10 cellular contexts compared by ENCODE assay signal in the genomic region with DNA sequence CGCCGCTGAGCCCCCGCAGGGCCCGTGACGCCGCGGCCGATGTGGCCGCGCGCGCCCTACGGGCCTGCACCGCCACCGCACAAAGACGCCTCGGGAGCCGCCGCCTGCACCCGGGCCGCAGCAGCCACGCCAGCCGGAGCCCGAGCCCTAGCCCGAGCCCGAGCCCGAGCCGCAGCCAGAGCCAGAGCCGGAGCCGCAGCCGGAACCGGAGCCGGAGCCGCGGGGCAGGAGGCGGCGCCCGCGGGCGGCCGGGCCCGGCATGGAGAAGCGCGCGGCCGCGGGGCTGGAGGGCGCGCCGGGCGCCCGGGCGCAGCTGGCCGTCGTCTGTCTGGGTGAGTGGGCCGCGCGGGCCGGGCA. TPM values are rescaled to one million over a fixed set of nuclear protein-coding genes. Genes with fewer than 3 reads are reported as not detected.
A peak's percentile ranks its signal among the peaks of the same experiment; 100 is the strongest.
DNase-seq lines count a peak whose midpoint lies in the region; ATAC-seq and TF ChIP-seq lines count a peak whose summit lies in the region.
"Had no signal": no experiment of that assay in that cellular context is flagged by ENCODE, and none has a peak within 500 bp of the region (broad histone marks: within the 10 kb centered on the region; RNA-seq: fewer than 3 reads in every experiment).

No MANE protein-coding gene starts in this region.

- CTCF ChIA-PET in PC-9 (lab: Charles Lee) = no interaction called here

- no peaks in the 10 kb centered on the region for H3K9me2 ChIP-seq in PC-9 (ENCODE audit: insufficient read depth)

- H3K27me3 ChIP-seq in PC-9 (ENCODE audit: insufficient read depth, low read depth) = peaks cover 24% of the 10 kb centered on the region
- H3K27me3 ChIP-seq in gastroesophageal sphincter = no peaks in the 10 kb centered on the region
- H3K27me3 ChIP-seq in parathyroid adenoma (ENCODE audit: control insufficient read depth, insufficient read depth, low read length) = no peaks in the 10 kb centered on the region

- no peak overlapping the region for H3K4me3 Mint-ChIP-seq in stimulated activated memory B cell treated with anti-CD40 and anti-IgM and Interleukin-4, amounts not matched to agents 10 μg/mL and 1 μg/mL and 100 μg/mL, for 72 hours
- H3K4me3 Mint-ChIP-seq in stimulated activated effector memory CD8-positive, alpha-beta T cell treated with anti-CD3 and anti-CD28 coated beads, Interleukin-12 subunit alpha, Interleukin-12 subunit beta, amount 100 ng/mL, for 72 hours = no peak overlapping the region

- H3K36me3 Mint-ChIP-seq in stimulated activated memory B cell treated with anti-CD40 and anti-IgM and Interleukin-4, amounts not matched to agents 10 μg/mL and 1 μg/mL and 100 μg/mL, for 72 hours = no peaks in the 10 kb centered on the region
- H3K36me3 Mint-ChIP-seq in stimulated activated effector memory CD8-positive, alpha-beta T cell treated with anti-CD3 and anti-CD28 coated beads, Interleukin-12 subunit alpha, Interleukin-12 subunit beta, amount 100 ng/mL, for 72 hours = no peaks in the 10 kb centered on the region

- H3K4me1 ChIP-seq in PC-9 (replicated peaks; ENCODE audit: insufficient read depth) (no peaks in the 10 kb centered on the region), gastroesophageal sphincter (peaks cover 0 to 22% (median 9%) of the 10 kb centered on the region in 3 donors), parathyroid adenoma (peaks cover 9% of the 10 kb centered on the region)

- H2AFZ ChIP-seq in PC-9 = no peak overlapping the region
- peak overlapping the region; percentile 83 for H2AFZ ChIP-seq in parathyroid adenoma

- ATAC-seq in gastroesophageal sphincter (peak; percentile 35), HG03159 (IDR thresholded peaks at IDR 0.05; ENCODE audit: unreplicated experiment) (no peak), HG03432 (IDR thresholded peaks at IDR 0.05; ENCODE audit: unreplicated experiment) (no peak)
- ATAC-seq in stimulated activated memory B cell treated with anti-CD40 and anti-IgM and Interleukin-4, amounts not matched to agents 10 μg/mL and 1 μg/mL and 100 μg/mL, for 72 hours = no peak
- no peak for ATAC-seq in stimulated activated effector memory CD8-positive, alpha-beta T cell treated with anti-CD3 and anti-CD28 coated beads, Interleukin-12 subunit alpha, Interleukin-12 subunit beta, amount 100 ng/mL, for 72 hours

- no peak for TF ChIP-seq POLR2A in gastroesophageal sphincter (IDR thresholded peaks at IDR 0.05)

- no peak for TF ChIP-seq EP300 in gastroesophageal sphincter (IDR thresholded peaks at IDR 0.05)

- BruUV-seq in PC-9 (replicated peaks; lab: Mats Ljungman, UMichigan) = no TSS peak

- POLR2A ChIA-PET in PC-9 (lab: Charles Lee; ENCODE audit: unreplicated experiment) = interaction anchor here (0.6 kb wide), 1 partner anchor 18 kb away, joined by 4 read pairs; no protein-coding TSS in a partner anchor

- H4K20me1 ChIP-seq in PC-9 (ENCODE audit: insufficient read depth) = no peaks in the 10 kb centered on the region

- H3K9me3 ChIP-seq in PC-9 (ENCODE audit: insufficient read depth, low read depth) (no peaks in the 10 kb centered on the region), gastroesophageal sphincter (no peaks in the 10 kb centered on the region), parathyroid adenoma (ENCODE audit: control insufficient read depth, low read length) (no peaks in the 10 kb centered on the region)

- H3K27ac ChIP-seq in PC-9 = no peak overlapping the region
- H3K27ac ChIP-seq in gastroesophageal sphincter = peak overlapping the region in 3 of 4 donors; percentile 73 to 82 (median 82)
- no peak overlapping the region for H3K27ac ChIP-seq in parathyroid adenoma

- DNase-seq in COLO668 (lab: John Stamatoyannopoulos, UW; ENCODE audit: unreplicated experiment) (peak; percentile 4), PC-9 (no peak)
- DNase-seq in stimulated activated effector memory CD8-positive, alpha-beta T cell treated with anti-CD3 and anti-CD28 coated beads, Interleukin-12 subunit alpha, Interleukin-12 subunit beta, amount 100 ng/mL, for 72 hours (ENCODE audit: low spot score in 2 of 2) = no peak

- TF ChIP-seq CTCF in PC-9 (conservative IDR thresholded peaks at IDR 0.05) = no peak
- no peak for TF ChIP-seq CTCF in gastroesophageal sphincter (IDR thresholded peaks at IDR 0.05)
- no peak for TF ChIP-seq CTCF in parathyroid adenoma (IDR thresholded peaks at IDR 0.05)

- H3K79me2 ChIP-seq in PC-9 (ENCODE audit: low read depth) (no peaks in the 10 kb centered on the region), parathyroid adenoma (peaks cover 5% of the 10 kb centered on the region)

- intact Hi-C loops in PC-9 (cut with micrococcal nuclease; ENCODE audit: unreplicated experiment) = no loop called here

- peak overlapping the region; percentile 64; the same call in 1 of the 2 replicates for H3K4me2 ChIP-seq in PC-9
- H3K4me2 ChIP-seq in parathyroid adenoma (ENCODE audit: low read length) = peak overlapping the region; percentile 85

- H3K4me3 ChIP-seq in PC-9 (peak overlapping the region; percentile 51; the same call in 1 of the 2 replicates), gastroesophageal sphincter (peak overlapping the region; percentile 66 to 82), parathyroid adenoma (ENCODE audit: low read depth, low read length) (peak overlapping the region; percentile 65)

- no peaks in the 10 kb centered on the region for H3F3A ChIP-seq in PC-9 (ENCODE audit: insufficient read depth, low read depth)

- H3K27me3 Mint-ChIP-seq in stimulated activated memory B cell treated with anti-CD40 and anti-IgM and Interleukin-4, amounts not matched to agents 10 μg/mL and 1 μg/mL and 100 μg/mL, for 72 hours = peaks cover 69% of the 10 kb centered on the region

- WGBS in gastroesophageal sphincter (ENCODE audit: low coverage in 1 of 2), 2 donors = no CpG with 5 or more reads among the region's 59 CpGs

- no peak overlapping the region for H3K27ac Mint-ChIP-seq in stimulated activated memory B cell treated with anti-CD40 and anti-IgM and Interleukin-4, amounts not matched to agents 10 μg/mL and 1 μg/mL and 100 μg/mL, for 72 hours
- no peak overlapping the region for H3K27ac Mint-ChIP-seq in stimulated activated effector memory CD8-positive, alpha-beta T cell treated with anti-CD3 and anti-CD28 coated beads, Interleukin-12 subunit alpha, Interleukin-12 subunit beta, amount 100 ng/mL, for 72 hours

- H3K4me1 Mint-ChIP-seq in stimulated activated memory B cell treated with anti-CD40 and anti-IgM and Interleukin-4, amounts not matched to agents 10 μg/mL and 1 μg/mL and 100 μg/mL, for 72 hours = peaks cover 10% of the 10 kb centered on the region
- H3K4me1 Mint-ChIP-seq in stimulated activated effector memory CD8-positive, alpha-beta T cell treated with anti-CD3 and anti-CD28 coated beads, Interleukin-12 subunit alpha, Interleukin-12 subunit beta, amount 100 ng/mL, for 72 hours = no peaks in the 10 kb centered on the region

- no peak overlapping the region for H3K9ac ChIP-seq in parathyroid adenoma

- H3K9me3 Mint-ChIP-seq in stimulated activated memory B cell treated with anti-CD40 and anti-IgM and Interleukin-4, amounts not matched to agents 10 μg/mL and 1 μg/mL and 100 μg/mL, for 72 hours = no peaks in the 10 kb centered on the region
- no peaks in the 10 kb centered on the region for H3K9me3 Mint-ChIP-seq in stimulated activated effector memory CD8-positive, alpha-beta T cell treated with anti-CD3 and anti-CD28 coated beads, Interleukin-12 subunit alpha, Interleukin-12 subunit beta, amount 100 ng/mL, for 72 hours

- H3K36me3 ChIP-seq in PC-9 (ENCODE audit: low read depth) (no peaks in the 10 kb centered on the region), gastroesophageal sphincter (peaks cover 0 to 29% of the 10 kb centered on the region in 2 donors), parathyroid adenoma (ENCODE audit: control insufficient read depth, insufficient read depth, low read length) (peaks cover 2% of the 10 kb centered on the region)

RNA-seq across cellular contexts. Expression of a gene that starts 0.4 kb away (rescaled TPM):
- 2.3 and 3.0 TPM in 2 replicates for total RNA-seq in PC-9 (2021)
- total RNA-seq in gastroesophageal sphincter = 10 to 100 TPM; 31.0 to 66.7 (median 38.5) TPM

RNA-seq across cellular contexts. Expression of a gene that starts 31.1 kb away (rescaled TPM):
- not detected in 2 replicates for total RNA-seq in PC-9 (2021)
- total RNA-seq in gastroesophageal sphincter = not detected
- total RNA-seq: chondrocyte; T-helper 2 cell treated with Interferon-gamma antibody and Interleukin-4, amounts not matched to agents 100 ng/mL and 5 ng/mL, for 36 hours had no signal

Comparison
In these comparisons a context has a peak if more than half of its experiments do, and no peak if none do; other contexts are left out.
1. H3K27ac ChIP-seq: peak in gastroesophageal sphincter (3 of 4); none in PC-9 (single experiment) and parathyroid adenoma (single experiment).
2. Peak in every context shown above with its lines, with median percentiles within 50 percentile points of each other: H3K4me3 ChIP-seq.